3 cellular contexts compared by ENCODE assay signal in the genomic region with DNA sequence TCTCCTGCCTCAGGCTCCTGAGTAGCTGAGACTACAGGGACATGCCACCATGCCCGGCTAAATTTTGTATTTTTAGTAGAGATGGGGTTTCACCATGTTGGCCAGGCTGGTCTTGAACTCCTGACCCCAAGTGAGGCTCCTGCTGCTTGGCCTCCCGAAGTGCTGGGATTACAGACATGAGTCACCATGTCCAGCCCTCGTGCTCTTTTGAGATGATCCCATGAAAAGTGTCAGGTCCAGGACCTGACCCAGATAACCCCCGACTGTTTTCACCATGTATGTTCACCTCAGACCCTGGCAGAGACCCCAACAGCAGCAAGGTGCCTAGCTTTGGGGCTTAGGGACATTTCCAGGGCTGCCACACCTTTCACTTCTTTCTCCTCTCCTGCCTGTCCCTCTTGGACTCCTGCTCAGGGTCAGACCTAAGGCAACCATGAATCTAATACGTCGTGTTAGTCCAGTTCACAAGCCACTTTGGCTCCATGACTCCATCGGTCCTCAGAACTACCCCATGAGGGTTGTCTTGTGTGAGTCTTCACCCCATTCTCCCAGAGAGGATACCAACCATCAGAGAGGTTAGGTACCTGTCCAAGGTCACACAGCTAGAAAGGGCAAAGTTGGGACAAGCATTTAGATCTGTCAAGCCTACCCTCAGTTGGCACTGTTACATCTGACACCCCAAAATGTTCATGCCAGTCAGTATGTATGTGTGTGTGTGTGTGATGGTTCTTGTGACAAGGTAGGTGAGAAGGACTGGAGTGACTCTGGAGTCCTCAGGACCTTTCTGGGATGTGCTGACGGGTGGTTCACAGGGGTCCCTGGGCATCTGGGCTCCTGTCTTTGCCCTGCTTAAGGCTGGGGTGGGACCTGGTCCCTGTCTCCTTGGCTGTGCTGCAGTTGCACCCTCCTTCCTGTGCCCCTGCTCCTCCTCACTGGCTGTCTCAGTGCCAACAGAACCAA.
A peak's percentile ranks its signal among the peaks of the same experiment; 100 is the strongest.
TF ChIP-seq lines count a peak whose summit lies in the region.

No MANE protein-coding gene starts in this region.

TF ChIP-seq in IMR-90, 13 proteins besides CTCF, POLR2A, EP300 and RAD21:
- no peak for TF ChIP-seq ELK1 (IDR thresholded peaks at IDR 0.05; ENCODE audit: borderline replicate concordance, low read depth, low read length)
- TF ChIP-seq RFX5 (IDR thresholded peaks at IDR 0.05; ENCODE audit: low read depth, low read length): no peak
- no peak for TF ChIP-seq MAFK (IDR thresholded peaks at IDR 0.05; ENCODE audit: low read depth, low read length)
- no peak for TF ChIP-seq MXI1 (IDR thresholded peaks at IDR 0.05; ENCODE audit: borderline replicate concordance, low read depth, low read length)
- TF ChIP-seq BHLHE40 (IDR thresholded peaks at IDR 0.05; ENCODE audit: low read depth, low read length): no peak
- no peak for TF ChIP-seq CHD1 (IDR thresholded peaks at IDR 0.05; ENCODE audit: low read depth, low read length)
- TF ChIP-seq SMC3 (IDR thresholded peaks at IDR 0.05; ENCODE audit: low read depth, low read length): no peak
- no peak for TF ChIP-seq NFE2L2 (IDR thresholded peaks at IDR 0.05; ENCODE audit: low read depth, low read length)
- TF ChIP-seq FOS (IDR thresholded peaks at IDR 0.05; ENCODE audit: low read depth, low read length): no peak
- TF ChIP-seq CEBPB (IDR thresholded peaks at IDR 0.05; ENCODE audit: low read depth, low read length): no peak
- TF ChIP-seq USF2 (IDR thresholded peaks at IDR 0.05; ENCODE audit: low read depth, low read length): no peak
- TF ChIP-seq MAZ (IDR thresholded peaks at IDR 0.05; ENCODE audit: borderline replicate concordance, low read depth, low read length): no peak
TF ChIP-seq in IMR-90: peak in this region for 0.

TF ChIP-seq in HepG2, 621 proteins besides CTCF, POLR2A, EP300 and RAD21:
- TF ChIP-seq ZMYM3 (CRISPR knock-in tag; IDR thresholded peaks at IDR 0.05): 0 out of 2 replicates have a peak, but pooled peaks have one; percentile 21
- peak; percentile 77; the same call in 1 of the 2 replicates for TF ChIP-seq ZNF768 (CRISPR knock-in tag; IDR thresholded peaks at IDR 0.05)
- TF ChIP-seq FOSL2 (CRISPR knock-in tag; IDR thresholded peaks at IDR 0.05): 0 out of 2 replicates have a peak, but pooled peaks have one; percentile 18
- no peak for TF ChIP-seq ZNF318 (CRISPR knock-in tag; IDR thresholded peaks at IDR 0.05)
TF ChIP-seq in HepG2: peak in this region for 3.

TF ChIP-seq in GM23338, 12 proteins besides CTCF, POLR2A, EP300 and RAD21:
- no peak for TF ChIP-seq ZNF462 (CRISPR knock-in tag; IDR thresholded peaks at IDR 0.05)
- TF ChIP-seq NANOG (IDR thresholded peaks at IDR 0.05; ENCODE audit: borderline replicate concordance): no peak
- TF ChIP-seq EZH2phosphoT487 (IDR thresholded peaks at IDR 0.05; ENCODE audit: unreplicated experiment): no peak
- TF ChIP-seq POLR2AphosphoS5 (IDR thresholded peaks at IDR 0.05; ENCODE audit: low read depth): no peak
- TF ChIP-seq CREB1 (CRISPR knock-in tag; IDR thresholded peaks at IDR 0.05; ENCODE audit: low read depth): no peak
- no peak for TF ChIP-seq ETS1 (IDR thresholded peaks at IDR 0.05)
- no peak for TF ChIP-seq JUNB (IDR thresholded peaks at IDR 0.05; ENCODE audit: unreplicated experiment)
- no peak for TF ChIP-seq ZNF114 (CRISPR knock-in tag; IDR thresholded peaks at IDR 0.05)
- no peak for TF ChIP-seq REST (IDR thresholded peaks at IDR 0.05; ENCODE audit: unreplicated experiment)
